ENCODE assay signal across 8 cellular contexts in genomic region chr1:28437924-28438699, GRCh38.
DNase-seq lines count a peak whose midpoint lies in the region; ATAC-seq and TF ChIP-seq lines count a peak whose summit lies in the region.

No MANE protein-coding gene starts in this region.

- intact Hi-C loops in lower leg skin (cut with DNase I; ENCODE audit: low total_unique reads) = no loop called here

- H2BK20ac ChIP-seq in H9 (ENCODE audit: low read depth, low read length, poor library complexity, severe bottlenecking) = no peak overlapping the region

- no peaks in the 10 kb centered on the region for H3K23me2 ChIP-seq in H9 (ENCODE audit: insufficient read length, low read depth, low read length, poor library complexity, severe bottlenecking)

- no peak overlapping the region for H2AK5ac ChIP-seq in H9 (ENCODE audit: insufficient read length, low read length)

- no peak overlapping the region for H3K27ac ChIP-seq in H9 (ENCODE audit: insufficient read length, low read depth, low read length)
- no peak overlapping the region for H3K27ac ChIP-seq in substantia nigra (ENCODE audit: low read depth, low read length, poor library complexity, severe bottlenecking)

- no peak overlapping the region for H3K9ac ChIP-seq in H9 (ENCODE audit: extremely low read depth, insufficient read length, low read length)

- no peak overlapping the region for H2AFZ ChIP-seq in H9 (ENCODE audit: low read length)

- no peak overlapping the region for H2BK120ac ChIP-seq in H9 (ENCODE audit: low read depth, low read length, poor library complexity, severe bottlenecking)

- H3K4me1 Mint-ChIP-seq in H9 = peaks cover 10 to 12% of the 10 kb centered on the region in 2 experiments

- H3T11ph ChIP-seq in H9 (ENCODE audit: low read length) = no peak overlapping the region

- no peak overlapping the region for H4K91ac ChIP-seq in H9 (ENCODE audit: insufficient read length, low read depth, low read length)

- no peak overlapping the region for H2BK15ac ChIP-seq in H9 (ENCODE audit: low read depth, low read length)

- no peak overlapping the region for H2BK5ac ChIP-seq in H9 (ENCODE audit: insufficient read length, low read length)

- TF ChIP-seq CTCF in H9 (conservative IDR thresholded peaks at IDR 0.05) (no peak), lower leg skin (IDR thresholded peaks at IDR 0.05) (no peak)

- H2BK12ac ChIP-seq in H9 (ENCODE audit: insufficient read length, low read depth, low read length) = no peak overlapping the region

- H3K4me2 ChIP-seq in H9 (ENCODE audit: insufficient read depth, insufficient read length, low read length) = no peak overlapping the region

- no peak overlapping the region for H3K4me3 Mint-ChIP-seq in H9

- no peak overlapping the region for H3K23ac ChIP-seq in H9 (ENCODE audit: insufficient read length, low read depth, low read length)

- H4K5ac ChIP-seq in H9 (ENCODE audit: insufficient read length, low read depth, low read length) = no peak overlapping the region

- no peaks in the 10 kb centered on the region; a peak in 1 of 5 replicates for H3K9me3 Mint-ChIP-seq in H9

- H4K8ac ChIP-seq in H9 (replicated peaks; ENCODE audit: insufficient read length, low read depth, low read length) = no peak overlapping the region

- no CpG with 5 or more reads among the region's 10 CpGs for WGBS in H9 (ENCODE audit: extremely low coverage, insufficient read length, low lambda C conversion rate)
- WGBS in lower leg skin, 2 donors = 23 to 25% methylated on average over 10 of the region's 10 CpGs

- no peak overlapping the region for H3K18ac ChIP-seq in H9 (ENCODE audit: insufficient read length, low read depth, low read length)

- H3K9me3 ChIP-seq in H9 (ENCODE audit: control insufficient read depth, low read depth, low read length) = no peaks in the 10 kb centered on the region

- no peaks in the 10 kb centered on the region for H3K27me3 ChIP-seq in H9 (ENCODE audit: insufficient read depth, low read length)

- no peaks in the 10 kb centered on the region for H4K20me1 ChIP-seq in H9 (ENCODE audit: control insufficient read depth, insufficient read depth, insufficient read length)

- ATAC-seq in HG03378 (IDR thresholded peaks at IDR 0.05; ENCODE audit: unreplicated experiment) = no peak

- H3K56ac ChIP-seq in H9 (ENCODE audit: insufficient read length, low read depth, low read length) = no peak overlapping the region

- H3K27me3 Mint-ChIP-seq in H9 (ENCODE audit: low read depth) = no peaks in the 10 kb centered on the region

- TF ChIP-seq POLR2A in lower leg skin (IDR thresholded peaks at IDR 0.05) = no peak

- no peaks in the 10 kb centered on the region for H3K79me1 ChIP-seq in H9 (ENCODE audit: insufficient read depth, low read depth, low read length, poor library complexity, severe bottlenecking)

- peaks cover 5 to 13% (median 8%) of the 10 kb centered on the region in 3 experiments for H3K36me3 Mint-ChIP-seq in H9 (ENCODE audit: insufficient read depth in 1 of 3, low read depth in 3 of 3)

- H3K79me2 ChIP-seq in H9 (ENCODE audit: insufficient read depth, low read length) = no peaks in the 10 kb centered on the region

- DNase-seq in COLO668 (lab: John Stamatoyannopoulos, UW; ENCODE audit: unreplicated experiment) (peak; percentile 47), H9 (peak; percentile 42), dermis blood vessel endothelial cell (peak; percentile 96), lower leg skin (ENCODE audit: low spot score in 2 of 2) (peak; percentile 91 to 93), substantia nigra (lab: John Stamatoyannopoulos, UW) (peak in 28 of 49 donors; percentile 0 to 80 (median 12))
- no peak for DNase-seq in activated CD4-positive, CD25-positive, alpha-beta regulatory T cell (lab: John Stamatoyannopoulos, UW)

- peak overlapping the region in 1 of 3 experiments; percentile 37; a peak in 2 of 7 replicates for H3K27ac Mint-ChIP-seq in H9

- H3K14ac ChIP-seq in H9 (ENCODE audit: insufficient read depth, low read length) = no peak overlapping the region

- H3K4me1 ChIP-seq in H9 (ENCODE audit: insufficient read depth, low read length) = no peaks in the 10 kb centered on the region; the same call in 1 of the 2 replicates

- no peak overlapping the region for H3K4ac ChIP-seq in H9 (ENCODE audit: low read depth, low read length)

- no peak overlapping the region for H3K4me3 ChIP-seq in lower leg skin (ENCODE audit: low read depth, poor library complexity, severe bottlenecking)

TF ChIP-seq in PFSK-1, 5 proteins besides CTCF, POLR2A, EP300 and RAD21:
- TF ChIP-seq TAF1 (IDR thresholded peaks at IDR 0.05; ENCODE audit: borderline replicate concordance, insufficient read depth, low read length) (peak; percentile 78; the same call in 1 of the 2 replicates), FOXP2 (optimal IDR thresholded peaks at IDR 0.05; ENCODE audit: borderline replicate concordance, extremely low read depth, extremely low read length, insufficient read depth) (no peak), REST (IDR thresholded peaks at IDR 0.05; ENCODE audit: insufficient read depth in 1 of 2, low read depth in 2 of 2, low read length in 2 of 2) (no peak), POLR2AphosphoS5 (IDR thresholded peaks at IDR 0.05; ENCODE audit: low read depth, low read length) (peak; percentile 60; the same call in 1 of the 2 replicates), SIN3A (IDR thresholded peaks at IDR 0.05; ENCODE audit: borderline replicate concordance, insufficient read depth, low read length) (0 out of 2 replicates have a peak, but pooled peaks have one; percentile 11)

Comparison
In these comparisons a context has a peak if more than half of its experiments do, and no peak if none do; other contexts are left out.
1. DNase-seq: peak in COLO668 (single experiment), H9 (single experiment), dermis blood vessel endothelial cell (single experiment), lower leg skin (2 of 2) and substantia nigra (28 of 49); none in activated CD4-positive, CD25-positive, alpha-beta regulatory T cell (0 of 4).